Comparison of ENCODE assay signal across 3 cellular contexts in the genomic region with DNA sequence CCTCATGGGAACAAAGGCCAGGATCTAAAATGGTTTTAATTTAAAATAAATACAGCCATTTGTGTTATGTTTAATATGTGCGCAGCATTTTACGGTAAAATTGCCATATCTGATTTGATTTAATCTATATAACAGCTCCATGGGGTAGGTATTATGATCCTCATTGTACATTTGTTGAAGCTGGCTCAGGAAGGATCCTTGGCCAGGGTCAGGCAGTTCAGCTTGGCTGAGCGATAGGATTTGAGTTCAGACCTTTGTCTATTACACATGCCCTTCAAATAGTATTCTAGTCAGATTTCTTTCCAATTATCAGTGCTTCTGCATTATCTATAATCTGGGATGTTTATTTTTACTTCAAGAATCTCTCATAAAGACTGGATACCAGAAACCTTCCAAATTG.
"Had no signal": no experiment of that assay in that cellular context is flagged by ENCODE, and none has a peak within 500 bp of the region (broad histone marks: within the 10 kb centered on the region; RNA-seq: fewer than 3 reads in every experiment).

No MANE protein-coding gene starts in this region.

- ATAC-seq: GM12878 had no signal

- H3K4me3 ChIP-seq: GM12878 had no signal

- DNase-seq: GDM1, GF-D8 had no signal
